ENCODE assay signal across 8 cellular contexts in the genomic region with DNA sequence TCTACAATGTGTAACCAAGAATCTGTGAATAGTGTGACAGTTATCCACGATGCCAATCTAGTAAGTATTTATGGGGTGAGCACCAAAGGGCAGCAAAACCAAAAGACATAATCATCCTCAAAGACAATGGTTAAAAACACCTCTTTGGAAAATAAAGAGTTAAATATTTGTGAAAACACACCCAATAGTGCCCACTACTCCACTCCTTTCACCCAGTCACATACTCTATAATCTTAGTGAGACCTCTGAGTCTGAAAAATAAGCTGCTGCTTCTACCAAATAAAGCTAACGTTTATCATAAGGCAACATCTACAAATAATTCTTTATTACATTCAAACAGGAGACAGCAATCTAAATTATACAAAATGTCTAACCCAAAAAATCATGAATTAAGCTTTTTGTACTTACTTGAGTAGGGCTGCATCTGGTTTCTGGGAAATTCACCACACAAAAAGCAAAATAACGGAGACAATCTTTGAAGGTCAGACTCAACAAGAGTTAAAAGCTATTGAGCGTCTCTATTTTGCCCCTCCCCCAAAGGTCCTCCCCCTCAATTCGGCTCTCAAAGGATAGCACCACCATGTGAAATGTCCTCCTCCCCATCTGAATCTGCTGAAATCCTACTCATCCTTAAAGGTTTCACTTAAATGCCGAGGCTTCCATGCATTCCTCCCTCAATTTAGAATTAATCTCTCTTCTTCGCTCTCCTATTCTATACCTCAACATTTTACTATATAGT. TPM values are rescaled to one million over a fixed set of nuclear protein-coding genes. Genes with fewer than 3 reads are reported as not detected.
A peak's percentile ranks its signal among the peaks of the same experiment; 100 is the strongest.
DNase-seq lines count a peak whose midpoint lies in the region; ATAC-seq and TF ChIP-seq lines count a peak whose summit lies in the region.

No MANE protein-coding gene starts in this region.

- peaks cover 7% of the 10 kb centered on the region; the same call in 1 of the 2 replicates for H3K27me3 ChIP-seq in OCI-LY1 (ENCODE audit: insufficient read depth, low read length)

- peak overlapping the region; percentile 87 for H3K4me3 Mint-ChIP-seq in neural crest cell

- H3K9me2 ChIP-seq in OCI-LY1 (ENCODE audit: low read depth, low read length) = no peaks in the 10 kb centered on the region

- H3K36me3 ChIP-seq in OCI-LY1 (ENCODE audit: insufficient read depth, low read length) = no peaks in the 10 kb centered on the region

- H3K27ac Mint-ChIP-seq in neural crest cell (ENCODE audit: unreplicated experiment) = no peak overlapping the region

- H3F3A ChIP-seq in OCI-LY1 (ENCODE audit: insufficient read depth, low read length) = no peaks in the 10 kb centered on the region

- DNase-seq in Daoy (ENCODE audit: low read depth) = peak; percentile 21
- no peak for DNase-seq in epithelial cell of proximal tubule (ENCODE audit: low read depth)
- DNase-seq in neural crest cell (ENCODE audit: low read depth, low spot score) = no peak
- no peak for DNase-seq in NCI-H2029 treated with DMSO at 0.1 percent for 48 hours (lab: John Stamatoyannopoulos, UW)
- no peak for DNase-seq in DMS79 treated with DMSO at 0.1 percent for 48 hours (lab: John Stamatoyannopoulos, UW)
- no peak for DNase-seq in activated naive CD4-positive, alpha-beta T cell treated with anti-CD3 and anti-CD28 coated beads, Interleukin-2, amount 50 U/mL, for 16 hours

- no peak overlapping the region for H3K27ac ChIP-seq in OCI-LY1 (ENCODE audit: low read depth, low read length, poor library complexity, severe bottlenecking)

- no peaks in the 10 kb centered on the region for H3K9me3 ChIP-seq in OCI-LY1 (ENCODE audit: low read length)

- no peaks in the 10 kb centered on the region for H4K20me1 ChIP-seq in OCI-LY1 (ENCODE audit: insufficient read depth, low read length)

- peaks cover 6% of the 10 kb centered on the region for H3K27me3 Mint-ChIP-seq in neural crest cell (ENCODE audit: low read depth)

- H3K4me3 ChIP-seq in OCI-LY1 (ENCODE audit: low read depth, low read length, poor library complexity, severe bottlenecking) = peak overlapping the region; percentile 74
- peak overlapping the region; percentile 83 for H3K4me3 ChIP-seq in epithelial cell of proximal tubule (ENCODE audit: low read depth, low read length)

- peaks cover 5% of the 10 kb centered on the region for H3K9me3 Mint-ChIP-seq in neural crest cell

- H3K4me2 ChIP-seq in OCI-LY1 (ENCODE audit: low read length) = peak overlapping the region; percentile 92

- TF ChIP-seq CTCF in OCI-LY1 (IDR thresholded peaks at IDR 0.05; ENCODE audit: low read length) = no peak
- TF ChIP-seq CTCF in epithelial cell of proximal tubule (conservative IDR thresholded peaks at IDR 0.05; ENCODE audit: low read depth, low read length) = no peak
- no peak for TF ChIP-seq CTCF in neural crest cell (conservative IDR thresholded peaks at IDR 0.05)

- no peaks in the 10 kb centered on the region for H3K79me2 ChIP-seq in OCI-LY1 (ENCODE audit: insufficient read depth, low read length)

- H3K4me1 Mint-ChIP-seq in neural crest cell = peaks cover 38% of the 10 kb centered on the region

- H3K36me3 Mint-ChIP-seq in neural crest cell (ENCODE audit: low read depth) = no peaks in the 10 kb centered on the region

- no peak overlapping the region for H2AFZ ChIP-seq in OCI-LY1 (ENCODE audit: low read length)

- no peak for ATAC-seq in GM21619 (IDR thresholded peaks at IDR 0.05; ENCODE audit: unreplicated experiment)

- H3K9ac ChIP-seq in OCI-LY1 (ENCODE audit: low read length) = no peak overlapping the region; the same call in 1 of the 2 replicates

- H3K4me1 ChIP-seq in OCI-LY1 (ENCODE audit: insufficient read depth, low read length, severe bottlenecking) = peaks cover 20% of the 10 kb centered on the region

RNA-seq across cellular contexts. Expression of a gene that starts 2.0 kb away (rescaled TPM):
- total RNA-seq in Daoy (2014; rRNA removed; shearing (Covaris generic)) = 5.8 and 16.4 TPM in 2 replicates
- 6.5 and 33.4 TPM in 2 replicates for total RNA-seq in epithelial cell of proximal tubule
- 24.8 and 25.7 TPM in 2 replicates for total RNA-seq in neural crest cell
